Comparison of ENCODE assay signal across 9 cellular contexts in genomic region chr3:138949445-138950005, GRCh38. TPM values are rescaled to one million over a fixed set of nuclear protein-coding genes. Genes with fewer than 3 reads are reported as not detected.
DNase-seq lines count a peak whose midpoint lies in the region; ATAC-seq and TF ChIP-seq lines count a peak whose summit lies in the region.
"Had no signal": no experiment of that assay in that cellular context is flagged by ENCODE, and none has a peak within 500 bp of the region (broad histone marks: within the 10 kb centered on the region; RNA-seq: fewer than 3 reads in every experiment).

No MANE protein-coding gene starts in this region.

- H3K4me3 Mint-ChIP-seq in CD4-positive, CD25-positive, alpha-beta regulatory T cell = peak overlapping the region in 3 of 4 donors; percentile 31 to 72 (median 52)
- peak overlapping the region; percentile 44 for H3K4me3 Mint-ChIP-seq in osteocyte (ENCODE audit: unreplicated experiment)

- TF ChIP-seq CTCF in Panc1 (IDR thresholded peaks at IDR 0.05) (no peak), fibroblast of mammary gland (conservative IDR thresholded peaks at IDR 0.05; ENCODE audit: control insufficient read depth, insufficient read depth, low read depth, low read length) (no peak), osteocyte (IDR thresholded peaks at IDR 0.05) (no peak), left lung (IDR thresholded peaks at IDR 0.05) (no peak)

- no peak overlapping the region for H3K4me3 ChIP-seq in CD4-positive, CD25-positive, alpha-beta regulatory T cell (ENCODE audit: low read depth, low read length)
- H3K4me3 ChIP-seq in Panc1 (ENCODE audit: low read depth in 2 of 2, low read length in 2 of 2) = peak overlapping the region; percentile 35 to 37
- H3K4me3 ChIP-seq in fibroblast of mammary gland (ENCODE audit: control insufficient read depth, low read depth, low read length) = peak overlapping the region; percentile 7
- peak overlapping the region in 1 of 2 donors; percentile 22 for H3K4me3 ChIP-seq in left lung
- H3K4me3 ChIP-seq: lung had no signal

- CTCF ChIA-PET in Panc1 (lab: Charles Lee) = interaction anchor here (0.5 kb wide), 1 partner anchor 25 kb away, joined by 4 read pairs; no protein-coding TSS in a partner anchor

- no peaks in the 10 kb centered on the region for H3K36me3 ChIP-seq in CD4-positive, CD25-positive, alpha-beta regulatory T cell (ENCODE audit: control insufficient read depth, insufficient read depth, low read length)
- no peaks in the 10 kb centered on the region for H3K36me3 ChIP-seq in Panc1 (ENCODE audit: control insufficient read depth, insufficient read depth, low read length)
- H3K36me3 ChIP-seq in left lung = no peaks in the 10 kb centered on the region

- peaks cover 0 to 42% (median 9%) of the 10 kb centered on the region in 4 donors for H3K4me1 Mint-ChIP-seq in CD4-positive, CD25-positive, alpha-beta regulatory T cell
- peaks cover 25% of the 10 kb centered on the region for H3K4me1 Mint-ChIP-seq in osteocyte (ENCODE audit: unreplicated experiment)

- peaks cover 26% of the 10 kb centered on the region for H3K27me3 ChIP-seq in CD4-positive, CD25-positive, alpha-beta regulatory T cell (ENCODE audit: control insufficient read depth, insufficient read depth, low read length)
- no peaks in the 10 kb centered on the region; the same call in 1 of the 2 replicates for H3K27me3 ChIP-seq in Panc1 (ENCODE audit: control insufficient read depth, insufficient read depth, low read length)
- H3K27me3 ChIP-seq in left lung = peaks cover 70 to 99% of the 10 kb centered on the region in 2 donors

- H3K27ac Mint-ChIP-seq in CD4-positive, CD25-positive, alpha-beta regulatory T cell = no peak overlapping the region
- H3K27ac Mint-ChIP-seq in osteocyte (ENCODE audit: unreplicated experiment) = no peak overlapping the region

- in situ Hi-C loops in Panc1 (cut with HindIII; ENCODE audit: low pct_unique_long_range_greater_than_20kb, low sequenced_read_pairs) = no loop called here

- intact Hi-C loops in Panc1 (cut with micrococcal nuclease; ENCODE audit: unreplicated experiment) = no loop called here
- intact Hi-C loops in left lung (cut with DNase I) = no loop called here

- H3K27ac ChIP-seq in CD4-positive, CD25-positive, alpha-beta regulatory T cell (ENCODE audit: insufficient read depth, low read length, poor library complexity, severe bottlenecking) = no peak overlapping the region
- H3K27ac ChIP-seq in Panc1 (ENCODE audit: low read length) (no peak overlapping the region; the same call in 1 of the 2 replicates), left lung (no peak overlapping the region)

- DNase-seq in CD4-positive, CD25-positive, alpha-beta regulatory T cell = no peak
- DNase-seq in Panc1 (ENCODE audit: low read depth, low spot score) (no peak), fibroblast of mammary gland (ENCODE audit: low read depth) (no peak), osteocyte (ENCODE audit: extremely low spot score, unreplicated experiment) (no peak), NCI-H2196 (lab: John Stamatoyannopoulos, UW; ENCODE audit: unreplicated experiment) (no peak), left lung (no peak), COLO829 (ENCODE audit: low spot score) (no peak)

- peaks cover 42% of the 10 kb centered on the region for H3K4me1 ChIP-seq in CD4-positive, CD25-positive, alpha-beta regulatory T cell (ENCODE audit: control insufficient read depth, insufficient read depth, low read length, poor library complexity, severe bottlenecking)
- H3K4me1 ChIP-seq in Panc1 (ENCODE audit: control insufficient read depth, insufficient read depth, low read length) = peaks cover 22% of the 10 kb centered on the region
- peaks cover 34 to 40% of the 10 kb centered on the region in 2 donors for H3K4me1 ChIP-seq in left lung

- H3K36me3 Mint-ChIP-seq in CD4-positive, CD25-positive, alpha-beta regulatory T cell = no peaks in the 10 kb centered on the region
- no peaks in the 10 kb centered on the region for H3K36me3 Mint-ChIP-seq in osteocyte (ENCODE audit: unreplicated experiment)

- H3K9me3 Mint-ChIP-seq in CD4-positive, CD25-positive, alpha-beta regulatory T cell = peaks cover 0 to 3% (median 0%) of the 10 kb centered on the region in 7 donors
- H3K9me3 Mint-ChIP-seq in osteocyte (ENCODE audit: unreplicated experiment) = no peaks in the 10 kb centered on the region

- peaks cover 71% of the 10 kb centered on the region for H3K27me3 Mint-ChIP-seq in CD4-positive, CD25-positive, alpha-beta regulatory T cell
- peaks cover 73% of the 10 kb centered on the region for H3K27me3 Mint-ChIP-seq in osteocyte (ENCODE audit: unreplicated experiment)

- ATAC-seq in CD4-positive, CD25-positive, alpha-beta regulatory T cell (ENCODE audit: low read depth in 2 of 2) = no peak
- ATAC-seq in Panc1 = no peak
- no peak for ATAC-seq in GM18517 (IDR thresholded peaks at IDR 0.05; ENCODE audit: unreplicated experiment)
- no peak for ATAC-seq in left lung

- no peaks in the 10 kb centered on the region for H3K9me3 ChIP-seq in CD4-positive, CD25-positive, alpha-beta regulatory T cell (ENCODE audit: control insufficient read depth in 2 of 2, low read length in 2 of 2)
- H3K9me3 ChIP-seq in Panc1 (ENCODE audit: control insufficient read depth, insufficient read depth, low read depth, low read length) (no peaks in the 10 kb centered on the region), left lung (no peaks in the 10 kb centered on the region)

- no TSS peak for BruUV-seq in Panc1 (replicated peaks; lab: Mats Ljungman, UMichigan)

- POLR2A ChIA-PET in Panc1 (lab: Charles Lee) = no interaction called here

RNA-seq across cellular contexts. Expression of gene FOXL2NB, which starts 2.5 kb away (rescaled TPM):
- not detected for total RNA-seq in CD4-positive, CD25-positive, alpha-beta regulatory T cell
- not detected for polyA plus RNA-seq in CD4-positive, CD25-positive, alpha-beta regulatory T cell
- 11.4 TPM for total RNA-seq in Panc1 (2021; ENCODE audit: unreplicated experiment)
- 5.2 TPM for polyA plus RNA-seq in Panc1 (2012; ENCODE audit: insufficient read length)
- 0.21 TPM in 1 of 2 replicates, not detected in the other for total RNA-seq in osteocyte
- total RNA-seq in left lung = not detected
- total RNA-seq: lung had no signal
- polyA plus RNA-seq: lung had no signal

RNA-seq across cellular contexts. Expression of gene FOXL2, which starts 2.6 kb away (rescaled TPM):
- total RNA-seq in CD4-positive, CD25-positive, alpha-beta regulatory T cell = not detected
- polyA plus RNA-seq in CD4-positive, CD25-positive, alpha-beta regulatory T cell = not detected
- 12.7 TPM for total RNA-seq in Panc1 (2021; ENCODE audit: unreplicated experiment)
- polyA plus RNA-seq in Panc1 (2012; ENCODE audit: insufficient read length) = 12.0 TPM
- total RNA-seq in osteocyte = 0.21 and 0.24 TPM in 2 replicates
- total RNA-seq in left lung = not detected
- polyA plus RNA-seq: lung had no signal

RNA-seq across cellular contexts. Expression of gene PRR23A, which starts 56.5 kb away (rescaled TPM):
- total RNA-seq in CD4-positive, CD25-positive, alpha-beta regulatory T cell = not detected
- not detected for polyA plus RNA-seq in CD4-positive, CD25-positive, alpha-beta regulatory T cell
- total RNA-seq in Panc1 (2021; ENCODE audit: unreplicated experiment) (not detected), osteocyte (not detected in 2 replicates), left lung (not detected)
- polyA plus RNA-seq in Panc1 (2012; ENCODE audit: insufficient read length) = not detected
- total RNA-seq: lung had no signal
- polyA plus RNA-seq: lung had no signal

Comparison
In these comparisons a context has a peak if more than half of its experiments do, and no peak if none do; other contexts are left out.
1. RNA of gene FOXL2NB, which starts 2.5 kb away (total RNA-seq): 11.4 TPM in Panc1 (single experiment); 0.21 TPM in osteocyte, not detected in CD4-positive, CD25-positive, alpha-beta regulatory T cell (single experiment) and not detected in left lung; every median in the first group is over 10 times any median in the second.
2. RNA of gene FOXL2, which starts 2.6 kb away (total RNA-seq): 12.7 TPM in Panc1 (single experiment); 0.21 to 0.24 TPM in osteocyte, not detected in left lung and not detected in CD4-positive, CD25-positive, alpha-beta regulatory T cell (single experiment); every median in the first group is over 10 times any median in the second.